2 cellular contexts compared by ENCODE assay signal in genomic region chr4:148200960-148201359, GRCh38.
TF ChIP-seq lines count a peak whose summit lies in the region.

No MANE protein-coding gene starts in this region.

TF ChIP-seq in HepG2, 621 proteins besides CTCF, POLR2A, EP300 and RAD21:
- no peak for TF ChIP-seq KLF11 (CRISPR knock-in tag; IDR thresholded peaks at IDR 0.05)
- peak; percentile 74 for TF ChIP-seq ATF7 (IDR thresholded peaks at IDR 0.05)
- TF ChIP-seq ATF7 (CRISPR knock-in tag; IDR thresholded peaks at IDR 0.05), result no peak
- TF ChIP-seq GPBP1L1 (CRISPR knock-in tag; IDR thresholded peaks at IDR 0.05), result no peak
- 0 out of 2 replicates have a peak, but pooled peaks have one; percentile 3 for TF ChIP-seq CREB1 (IDR thresholded peaks at IDR 0.05)
- TF ChIP-seq CREB1 (CRISPR knock-in tag; IDR thresholded peaks at IDR 0.05), result no peak
- TF ChIP-seq HCFC1 (IDR thresholded peaks at IDR 0.05; ENCODE audit: low read depth, low read length), result no peak

TF ChIP-seq in IMR-90, 13 proteins besides CTCF, POLR2A, EP300 and RAD21:
- no peak for TF ChIP-seq CHD1 (IDR thresholded peaks at IDR 0.05; ENCODE audit: low read depth, low read length)
